ENCODE assay signal across 2 cellular contexts in genomic region chr4:151110236-151110635, GRCh38.
TF ChIP-seq lines count a peak whose summit lies in the region.

No MANE protein-coding gene starts in this region.

TF ChIP-seq in HEK293, 187 proteins besides CTCF, POLR2A, EP300 and RAD21:
- TF ChIP-seq ZNF549 (tag by site-specific recombination; IDR thresholded peaks at IDR 0.05) (no peak), BCL6B (tag by site-specific recombination; IDR thresholded peaks at IDR 0.05) (no peak), ZNF133 (tag by site-specific recombination; IDR thresholded peaks at IDR 0.05) (no peak), KLF16 (tag by site-specific recombination; IDR thresholded peaks at IDR 0.05) (no peak), ZNF121 (tag by site-specific recombination; IDR thresholded peaks at IDR 0.05) (peak; percentile 54; the same call in 1 of the 2 replicates), ZNF19 (tag by site-specific recombination; IDR thresholded peaks at IDR 0.05; ENCODE audit: low read depth) (no peak), ZNF175 (tag by site-specific recombination; IDR thresholded peaks at IDR 0.05) (no peak), BCL11A (tag by site-specific recombination; IDR thresholded peaks at IDR 0.05; ENCODE audit: low read depth) (no peak)
- TF ChIP-seq, protein P1, sequence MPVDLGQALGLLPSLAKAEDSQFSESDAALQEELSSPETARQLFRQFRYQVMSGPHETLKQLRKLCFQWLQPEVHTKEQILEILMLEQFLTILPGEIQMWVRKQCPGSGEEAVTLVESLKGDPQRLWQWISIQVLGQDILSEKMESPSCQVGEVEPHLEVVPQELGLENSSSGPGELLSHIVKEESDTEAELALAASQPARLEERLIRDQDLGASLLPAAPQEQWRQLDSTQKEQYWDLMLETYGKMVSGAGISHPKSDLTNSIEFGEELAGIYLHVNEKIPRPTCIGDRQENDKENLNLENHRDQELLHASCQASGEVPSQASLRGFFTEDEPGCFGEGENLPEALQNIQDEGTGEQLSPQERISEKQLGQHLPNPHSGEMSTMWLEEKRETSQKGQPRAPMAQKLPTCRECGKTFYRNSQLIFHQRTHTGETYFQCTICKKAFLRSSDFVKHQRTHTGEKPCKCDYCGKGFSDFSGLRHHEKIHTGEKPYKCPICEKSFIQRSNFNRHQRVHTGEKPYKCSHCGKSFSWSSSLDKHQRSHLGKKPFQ (tag by site-specific recombination; IDR thresholded peaks at IDR 0.05) = peak; percentile 95

TF ChIP-seq in H1, 55 proteins besides CTCF, POLR2A, EP300 and RAD21:
- TF ChIP-seq CEBPB (IDR thresholded peaks at IDR 0.05; ENCODE audit: low read depth, low read length) (no peak), POLR2AphosphoS5 (IDR thresholded peaks at IDR 0.05; ENCODE audit: low read depth, low read length) (peak; percentile 80)
